In genomic region chr14:81727243-81727642, GRCh38 we compare ENCODE assay signal across 21 cellular contexts.
DNase-seq lines count a peak whose midpoint lies in the region; ATAC-seq and TF ChIP-seq lines count a peak whose summit lies in the region.
"Had no signal": no experiment of that assay in that cellular context is flagged by ENCODE, and none has a peak within 500 bp of the region (broad histone marks: within the 10 kb centered on the region; RNA-seq: fewer than 3 reads in every experiment).

No MANE protein-coding gene starts in this region.

- WGBS in H9 (ENCODE audit: extremely low coverage, insufficient read length, low lambda C conversion rate) = no CpG with 5 or more reads among the region's 2 CpGs
- WGBS in esophagus squamous epithelium, 2 donors = 12 to 16% methylated on average over 2 of the region's 2 CpGs

- no peak overlapping the region for H2BK12ac ChIP-seq in H9 (ENCODE audit: insufficient read length, low read depth, low read length)

- H3K18ac ChIP-seq in H9 (ENCODE audit: insufficient read length, low read depth, low read length) = no peak overlapping the region

- no peaks in the 10 kb centered on the region for H4K20me1 ChIP-seq in H9 (ENCODE audit: control insufficient read depth, insufficient read depth, insufficient read length)

- H3K4me3 ChIP-seq in thoracic aorta (no peak overlapping the region), esophagus squamous epithelium (no peak overlapping the region), Caco-2 (ENCODE audit: low read depth, low read length) (no peak overlapping the region)
- H3K4me3 ChIP-seq: colonic mucosa, MG63, tibial nerve had no signal

- no peak overlapping the region for H3K23ac ChIP-seq in H9 (ENCODE audit: insufficient read length, low read depth, low read length)

- H2BK120ac ChIP-seq in H9 (ENCODE audit: low read depth, low read length, poor library complexity, severe bottlenecking) = no peak overlapping the region

- H3K27ac Mint-ChIP-seq in H9 = no peak overlapping the region
- no peak overlapping the region for H3K27ac Mint-ChIP-seq in Caco-2 (ENCODE audit: unreplicated experiment)
- H3K27ac Mint-ChIP-seq: activated naive CD8-positive, alpha-beta T cell treated with anti-CD3 and anti-CD28 coated beads for 36 hours; T-helper 1 cell treated with Interleukin-12 subunit alpha and Interleukin-12 subunit beta and Interleukin-4 antibody, amounts not matched to agents 30 μg/mL and 1 μg/mL, for 36 hours had no signal

- no peak overlapping the region for H3K56ac ChIP-seq in H9 (ENCODE audit: insufficient read length, low read depth, low read length)

- peak; percentile 64 for ATAC-seq in thoracic aorta (ENCODE audit: insufficient number of reproducible peaks, low FRiP score, low read depth)
- ATAC-seq: activated CD4-positive, CD25-positive, alpha-beta regulatory T cell treated with anti-CD3 and anti-CD28 coated beads, Interleukin-2, amount 50 U/mL, for 24 hours had no signal

- H2AFZ ChIP-seq in H9 (ENCODE audit: low read length) = no peak overlapping the region

- H3K4me1 Mint-ChIP-seq in H9 (no peaks in the 10 kb centered on the region), Caco-2 (ENCODE audit: low read depth, unreplicated experiment) (peaks cover 5% of the 10 kb centered on the region)
- H3K4me1 Mint-ChIP-seq: activated naive CD8-positive, alpha-beta T cell treated with anti-CD3 and anti-CD28 coated beads for 36 hours; CD4-positive, CD25-positive, alpha-beta regulatory T cell had no signal

- H2AK5ac ChIP-seq in H9 (ENCODE audit: insufficient read length, low read length) = no peak overlapping the region

- no peaks in the 10 kb centered on the region for H3K23me2 ChIP-seq in H9 (ENCODE audit: insufficient read length, low read depth, low read length, poor library complexity, severe bottlenecking)

- no peak overlapping the region for H3K9ac ChIP-seq in H9 (ENCODE audit: extremely low read depth, insufficient read length, low read length)

- intact Hi-C loops in esophagus squamous epithelium (cut with DNase I) (no loop called here), Caco-2 (cut with micrococcal nuclease; ENCODE audit: unreplicated experiment) (no loop called here)

- H2BK20ac ChIP-seq in H9 (ENCODE audit: low read depth, low read length, poor library complexity, severe bottlenecking) = no peak overlapping the region

- H3K9me3 ChIP-seq in thoracic aorta (no peaks in the 10 kb centered on the region), H9 (ENCODE audit: control insufficient read depth, low read depth, low read length) (no peaks in the 10 kb centered on the region), esophagus squamous epithelium (no peaks in the 10 kb centered on the region), Caco-2 (no peaks in the 10 kb centered on the region)
- H3K9me3 ChIP-seq: colonic mucosa, MG63, tibial nerve had no signal

- POLR2A ChIA-PET in Caco-2 (lab: Charles Lee) = no interaction called here

- BruUV-seq in Caco-2 (replicated peaks; lab: Mats Ljungman, UMichigan) = no TSS peak

- H3K27me3 ChIP-seq in thoracic aorta (replicated peaks; ENCODE audit: insufficient read depth) (no peaks in the 10 kb centered on the region), H9 (ENCODE audit: insufficient read depth, low read length) (no peaks in the 10 kb centered on the region), esophagus squamous epithelium (no peaks in the 10 kb centered on the region), Caco-2 (replicated peaks; ENCODE audit: control insufficient read depth, insufficient read depth, low read length) (no peaks in the 10 kb centered on the region)
- H3K27me3 ChIP-seq: colonic mucosa, MG63, tibial nerve had no signal

- H3K4me1 ChIP-seq in thoracic aorta (ENCODE audit: control insufficient read depth in 1 of 2, low read depth in 2 of 2) = peaks cover 0 to 13% of the 10 kb centered on the region in 2 donors
- H3K4me1 ChIP-seq in H9 (ENCODE audit: insufficient read depth, low read length) = no peaks in the 10 kb centered on the region
- peaks cover 0 to 11% (median 0%) of the 10 kb centered on the region in 3 donors for H3K4me1 ChIP-seq in esophagus squamous epithelium
- H3K4me1 ChIP-seq in Caco-2 = no peaks in the 10 kb centered on the region
- H3K4me1 ChIP-seq: colonic mucosa had no signal

- H3K4me3 Mint-ChIP-seq in H9 (no peak overlapping the region), Caco-2 (ENCODE audit: unreplicated experiment) (no peak overlapping the region)
- H3K4me3 Mint-ChIP-seq: activated naive CD8-positive, alpha-beta T cell treated with anti-CD3 and anti-CD28 coated beads for 36 hours; CD4-positive, CD25-positive, alpha-beta regulatory T cell; T-helper 1 cell treated with Interleukin-12 subunit alpha and Interleukin-12 subunit beta and Interleukin-4 antibody, amounts not matched to agents 30 μg/mL and 1 μg/mL, for 36 hours had no signal

- no peaks in the 10 kb centered on the region for H3K79me1 ChIP-seq in H9 (ENCODE audit: insufficient read depth, low read depth, low read length, poor library complexity, severe bottlenecking)

- H3K9me3 Mint-ChIP-seq in H9 = no peaks in the 10 kb centered on the region
- H3K9me3 Mint-ChIP-seq in Caco-2 (ENCODE audit: unreplicated experiment) = no peaks in the 10 kb centered on the region
- H3K9me3 Mint-ChIP-seq: T-helper 1 cell treated with Interleukin-12 subunit alpha and Interleukin-12 subunit beta and Interleukin-4 antibody, amounts not matched to agents 30 μg/mL and 1 μg/mL, for 36 hours had no signal

- H2BK15ac ChIP-seq in H9 (ENCODE audit: low read depth, low read length) = no peak overlapping the region

- no peak for TF ChIP-seq POLR2A in esophagus squamous epithelium (IDR thresholded peaks at IDR 0.05)

- DNase-seq in DMS 273 (lab: John Stamatoyannopoulos, UW; ENCODE audit: unreplicated experiment) (peak; percentile 17), DMS 273 treated with DMSO at 0.1 percent for 48 hours (lab: John Stamatoyannopoulos, UW) (no peak), RPMI8226 (peak; percentile 7), iris pigment epithelial cell (ENCODE audit: low read depth) (peak; percentile 2), thoracic aorta (ENCODE audit: low spot score) (peak; percentile 11), H9 (no peak), esophagus squamous epithelium (lab: John Stamatoyannopoulos, UW) (no peak), Caco-2 (no peak)
- DNase-seq: activated naive CD8-positive, alpha-beta T cell treated with anti-CD3 and anti-CD28 coated beads for 36 hours; CD4-positive, CD25-positive, alpha-beta regulatory T cell; colonic mucosa; GF-D8; glutamatergic neuron; MG63; retina had no signal

- H3K27ac ChIP-seq in thoracic aorta = no peak overlapping the region
- no peak overlapping the region for H3K27ac ChIP-seq in H9 (ENCODE audit: insufficient read length, low read depth, low read length)
- H3K27ac ChIP-seq in esophagus squamous epithelium = no peak overlapping the region
- H3K27ac ChIP-seq: 22Rv1, colonic mucosa, epithelial cell of prostate, RWPE1, tibial nerve had no signal

- no peaks in the 10 kb centered on the region for H3K27me3 Mint-ChIP-seq in H9 (ENCODE audit: low read depth)
- H3K27me3 Mint-ChIP-seq in Caco-2 (ENCODE audit: insufficient read depth, unreplicated experiment) = no peaks in the 10 kb centered on the region
- H3K27me3 Mint-ChIP-seq: CD4-positive, CD25-positive, alpha-beta regulatory T cell had no signal

- CTCF ChIA-PET in Caco-2 (lab: Charles Lee) = no interaction called here

- no peak for TF ChIP-seq CTCF in thoracic aorta (IDR thresholded peaks at IDR 0.05)
- TF ChIP-seq CTCF in H9 (conservative IDR thresholded peaks at IDR 0.05) = no peak
- TF ChIP-seq CTCF in esophagus squamous epithelium (IDR thresholded peaks at IDR 0.05) = no peak
- TF ChIP-seq CTCF in Caco-2 (IDR thresholded peaks at IDR 0.05; ENCODE audit: insufficient read depth in 1 of 2, low read depth in 1 of 2, low read length in 1 of 2, severe bottlenecking in 1 of 2, unreplicated experiment in 1 of 2) = no peak

- H4K5ac ChIP-seq in H9 (ENCODE audit: insufficient read length, low read depth, low read length) = no peak overlapping the region

- H3K36me3 Mint-ChIP-seq in H9 (ENCODE audit: insufficient read depth in 1 of 3, low read depth in 3 of 3) = no peaks in the 10 kb centered on the region
- no peaks in the 10 kb centered on the region for H3K36me3 Mint-ChIP-seq in Caco-2 (ENCODE audit: insufficient read depth, unreplicated experiment)
- H3K36me3 Mint-ChIP-seq: activated naive CD8-positive, alpha-beta T cell treated with anti-CD3 and anti-CD28 coated beads for 36 hours; CD4-positive, CD25-positive, alpha-beta regulatory T cell had no signal

- H4K8ac ChIP-seq in H9 (replicated peaks; ENCODE audit: insufficient read length, low read depth, low read length) = no peak overlapping the region

- H3K36me3 ChIP-seq in thoracic aorta (no peaks in the 10 kb centered on the region), esophagus squamous epithelium (no peaks in the 10 kb centered on the region), Caco-2 (ENCODE audit: control insufficient read depth, insufficient read depth, low read length) (no peaks in the 10 kb centered on the region)
- H3K36me3 ChIP-seq: colonic mucosa, MG63, tibial nerve had no signal

- H3K14ac ChIP-seq in H9 (ENCODE audit: insufficient read depth, low read length) = no peak overlapping the region

- no peak overlapping the region for H4K91ac ChIP-seq in H9 (ENCODE audit: insufficient read length, low read depth, low read length)

- no peak overlapping the region for H3T11ph ChIP-seq in H9 (ENCODE audit: low read length)

- H3K4me2 ChIP-seq in H9 (ENCODE audit: insufficient read depth, insufficient read length, low read length) = no peak overlapping the region

- no peaks in the 10 kb centered on the region for H3K79me2 ChIP-seq in H9 (ENCODE audit: insufficient read depth, low read length)

- no peak overlapping the region for H2BK5ac ChIP-seq in H9 (ENCODE audit: insufficient read length, low read length)

- no peak overlapping the region for H3K4ac ChIP-seq in H9 (ENCODE audit: low read depth, low read length)

Comparison
In these comparisons a context has a peak if more than half of its experiments do, and no peak if none do; other contexts are left out.
1. DNase-seq: peak in DMS 273 (single experiment), RPMI8226 (single experiment), iris pigment epithelial cell (single experiment) and thoracic aorta (single experiment); none in DMS 273 treated with DMSO at 0.1 percent for 48 hours (single experiment), H9 (single experiment), esophagus squamous epithelium (single experiment) and Caco-2 (0 of 2).